9 cellular contexts compared by ENCODE assay signal in genomic region chr7:12257582-12257981, GRCh38. TPM values are rescaled to one million over a fixed set of nuclear protein-coding genes. Genes with fewer than 3 reads are reported as not detected.
DNase-seq lines count a peak whose midpoint lies in the region; ATAC-seq, FAIRE-seq and TF ChIP-seq lines count a peak whose summit lies in the region.
"Had no signal": no experiment of that assay in that cellular context is flagged by ENCODE, and none has a peak within 500 bp of the region (broad histone marks: within the 10 kb centered on the region; RNA-seq: fewer than 3 reads in every experiment).

No MANE protein-coding gene starts in this region.

- peak; percentile 52 to 97; a peak in 3 of 4 replicates for TF ChIP-seq EP300 in GM12878 (IDR thresholded peaks at IDR 0.05; ENCODE audit: borderline replicate concordance in 1 of 2, control insufficient read depth in 1 of 2, low read depth in 2 of 2, low read length in 2 of 2)

- no peak overlapping the region for H3K14ac ChIP-seq in H9 (ENCODE audit: insufficient read depth, low read length)

- H2BK120ac ChIP-seq in H9 (ENCODE audit: low read depth, low read length, poor library complexity, severe bottlenecking), result no peak overlapping the region

- H3K4me2 ChIP-seq in GM12878 (ENCODE audit: control insufficient read depth, insufficient read depth) (peak overlapping the region; percentile 10; the same call in 1 of the 2 replicates), H9 (ENCODE audit: insufficient read depth, insufficient read length, low read length) (no peak overlapping the region)

- H2BK12ac ChIP-seq in H9 (ENCODE audit: insufficient read length, low read depth, low read length), result no peak overlapping the region

- no peak overlapping the region for H3K56ac ChIP-seq in H9 (ENCODE audit: insufficient read length, low read depth, low read length)

- no peak overlapping the region for H4K8ac ChIP-seq in H9 (replicated peaks; ENCODE audit: insufficient read length, low read depth, low read length)

- FAIRE-seq in H54 (lab: Jason Lieb, UNC) (peak; percentile 89), GM12878 (lab: Jason Lieb, UNC) (peak; percentile 99), D721Med (lab: Jason Lieb, UNC) (no peak)

- ATAC-seq in GM12878 (peak; percentile 100), natural killer cell (peak; percentile 96 to 99 (median 97))

- no TSS peak for BruUV-seq in GM12878 (replicated peaks; lab: Mats Ljungman, UMichigan)

- no peaks in the 10 kb centered on the region; a peak in 1 of 4 replicates for H3K27me3 ChIP-seq in GM12878 (replicated peaks in 1 of 2; ENCODE audit: control insufficient read depth in 2 of 2, insufficient read depth in 2 of 2, low read length in 1 of 2)
- no peaks in the 10 kb centered on the region for H3K27me3 ChIP-seq in H9 (ENCODE audit: insufficient read depth, low read length)

- peak; percentile 14 for DNase-seq in activated CD4-positive, alpha-beta T cell treated with anti-CD3 and anti-CD28 coated beads for 48 hours
- no peak for DNase-seq in activated CD4-positive, alpha-beta T cell treated with anti-CD3 and anti-CD28 coated beads, Interleukin-2, amount 50 U/mL, for 4 hours
- no peak for DNase-seq in H54 (ENCODE audit: insufficient read length, low spot score)
- DNase-seq in M059J (ENCODE audit: low read depth), result peak; percentile 88
- peak; percentile 86 for DNase-seq in GM12878 (ENCODE audit: low read depth, low spot score)
- DNase-seq in natural killer cell, result no peak
- no peak for DNase-seq in H9
- DNase-seq in D721Med (ENCODE audit: insufficient read length, low spot score), result no peak

- H3K27ac Mint-ChIP-seq in natural killer cell, result no peak overlapping the region
- no peak overlapping the region for H3K27ac Mint-ChIP-seq in H9
- H3K27ac Mint-ChIP-seq: activated naive CD4-positive, alpha-beta T cell treated with anti-CD3 and anti-CD28 coated beads, Interleukin-2, amount 50 U/mL, for 24 hours had no signal

- in situ Hi-C loops in GM12878 (cut with MboI), result no loop called here

- H3K79me1 ChIP-seq in H9 (ENCODE audit: insufficient read depth, low read depth, low read length, poor library complexity, severe bottlenecking), result no peaks in the 10 kb centered on the region

- TF ChIP-seq POLR2A in H54 (IDR thresholded peaks at IDR 0.05; ENCODE audit: low read depth, low read length) (no peak), GM12878 (IDR thresholded peaks at IDR 0.05; ENCODE audit: low read depth, low read length) (no peak)

- H2AFZ ChIP-seq in GM12878 (ENCODE audit: control insufficient read depth, low read depth, low read length) (no peak overlapping the region), H9 (ENCODE audit: low read length) (no peak overlapping the region)

- intact Hi-C loops in GM12878 (cut with micrococcal nuclease; ENCODE audit: unreplicated experiment) (loop anchor here (1.0 kb wide), 1 partner anchor 46 kb away; the partner anchor contains the start of gene TMEM106B), natural killer cell (cut with micrococcal nuclease) (loop anchor here (1.0 kb wide), 2 partner anchors 46 to 429 kb away; partner anchors contain the start of gene TMEM106B)

- H3K18ac ChIP-seq in H9 (ENCODE audit: insufficient read length, low read depth, low read length), result no peak overlapping the region

- H3K36me3 ChIP-seq in GM12878 (ENCODE audit: control insufficient read depth in 2 of 2, insufficient read depth in 2 of 2, low read length in 1 of 2), result no peaks in the 10 kb centered on the region

- no peak overlapping the region for H3K23ac ChIP-seq in H9 (ENCODE audit: insufficient read length, low read depth, low read length)

- H3K27ac ChIP-seq in GM12878 (ENCODE audit: control insufficient read depth, insufficient read depth), result no peak overlapping the region
- H3K27ac ChIP-seq in H9 (ENCODE audit: insufficient read length, low read depth, low read length), result no peak overlapping the region

- H3K36me3 Mint-ChIP-seq in natural killer cell (peaks cover 4% of the 10 kb centered on the region), H9 (ENCODE audit: insufficient read depth in 1 of 3, low read depth in 3 of 3) (peaks cover 0 to 2% (median under 1%) of the 10 kb centered on the region in 3 experiments; a peak in 4 of 7 replicates)

- H3K4me1 Mint-ChIP-seq in natural killer cell, result no peaks in the 10 kb centered on the region
- H3K4me1 Mint-ChIP-seq in H9, result no peaks in the 10 kb centered on the region

- H3K23me2 ChIP-seq in H9 (ENCODE audit: insufficient read length, low read depth, low read length, poor library complexity, severe bottlenecking), result no peaks in the 10 kb centered on the region

- RAD21 ChIA-PET in GM12878 (lab: Charles Lee; ENCODE audit: unreplicated experiment), result no interaction called here

- no peaks in the 10 kb centered on the region for H4K20me1 ChIP-seq in GM12878 (ENCODE audit: control insufficient read depth, insufficient read depth)
- H4K20me1 ChIP-seq in H9 (ENCODE audit: control insufficient read depth, insufficient read depth, insufficient read length), result no peaks in the 10 kb centered on the region

- H4K5ac ChIP-seq in H9 (ENCODE audit: insufficient read length, low read depth, low read length), result no peak overlapping the region

- TF ChIP-seq CTCF in GM12878 (IDR thresholded peaks at IDR 0.05 in 2 of 3, conservative IDR thresholded peaks at IDR 0.05 in 1 of 3; ENCODE audit: control insufficient read depth in 2 of 3, extremely low read depth in 1 of 3, insufficient read depth in 1 of 3, low read depth in 3 of 3, low read length in 3 of 3) (no peak), natural killer cell (IDR thresholded peaks at IDR 0.05) (no peak), H9 (conservative IDR thresholded peaks at IDR 0.05) (no peak), D721Med (IDR thresholded peaks at IDR 0.05; ENCODE audit: insufficient read depth, missing control alignments) (no peak)

- H3T11ph ChIP-seq in H9 (ENCODE audit: low read length), result no peak overlapping the region

- H4K91ac ChIP-seq in H9 (ENCODE audit: insufficient read length, low read depth, low read length), result no peak overlapping the region

- H3K4me1 ChIP-seq in GM12878 (ENCODE audit: control insufficient read depth, insufficient read depth, low read length), result peaks cover 10% of the 10 kb centered on the region
- H3K4me1 ChIP-seq in H9 (ENCODE audit: insufficient read depth, low read length), result no peaks in the 10 kb centered on the region

- POLR2A ChIA-PET in GM12878 (lab: Charles Lee), result interaction anchor here (0.6 to 1.3 kb wide), 2 partner anchors 42 to 47 kb away, joined by 6 to 11 read pairs; partner anchors contain the start of gene TMEM106B

- TF ChIP-seq RAD21 in GM12878 (IDR thresholded peaks at IDR 0.05; ENCODE audit: insufficient read depth, low read depth, low read length), result no peak

- no peak overlapping the region for H2BK5ac ChIP-seq in H9 (ENCODE audit: insufficient read length, low read length)

- H3K79me2 ChIP-seq in GM12878 (ENCODE audit: control insufficient read depth, insufficient read depth, low read length) (no peaks in the 10 kb centered on the region), H9 (ENCODE audit: insufficient read depth, low read length) (no peaks in the 10 kb centered on the region)

- H3K4me3 ChIP-seq in GM12878, result no peak overlapping the region

- H3K9ac ChIP-seq in GM12878 (ENCODE audit: control insufficient read depth, insufficient read depth, low read length) (no peak overlapping the region), H9 (ENCODE audit: extremely low read depth, insufficient read length, low read length) (no peak overlapping the region)

- H2BK20ac ChIP-seq in H9 (ENCODE audit: low read depth, low read length, poor library complexity, severe bottlenecking), result no peak overlapping the region

- CTCF ChIA-PET in GM12878 (lab: Yijun Ruan, JAX), result interaction anchor here (1.3 kb wide), 1 partner anchor 65 kb away, joined by 4 read pairs; no protein-coding TSS in a partner anchor

- H3K27me3 Mint-ChIP-seq in natural killer cell (ENCODE audit: low read depth in 2 of 2), result no peaks in the 10 kb centered on the region
- H3K27me3 Mint-ChIP-seq in H9 (ENCODE audit: low read depth), result no peaks in the 10 kb centered on the region
- H3K27me3 Mint-ChIP-seq: activated naive CD4-positive, alpha-beta T cell treated with anti-CD3 and anti-CD28 coated beads, Interleukin-2, amount 50 U/mL, for 24 hours had no signal

- SMC1A ChIA-PET in GM12878 (lab: Charles Lee; ENCODE audit: uncharacterized antibody, unreplicated experiment), result interaction anchor here (1.1 to 2.2 kb wide), 2 partner anchors 47 to 49 kb away, joined by 3 to 10 read pairs; partner anchors contain the start of gene TMEM106B

- no peak overlapping the region for H2AK5ac ChIP-seq in H9 (ENCODE audit: insufficient read length, low read length)

- H3K9me3 Mint-ChIP-seq in natural killer cell (no peaks in the 10 kb centered on the region), H9 (peaks cover 4 to 8% of the 10 kb centered on the region in 2 experiments; a peak in 2 of 5 replicates)

- no peak overlapping the region for H2BK15ac ChIP-seq in H9 (ENCODE audit: low read depth, low read length)

- no peak overlapping the region for H3K4ac ChIP-seq in H9 (ENCODE audit: low read depth, low read length)

- H3K4me3 Mint-ChIP-seq in natural killer cell, result no peak overlapping the region
- H3K4me3 Mint-ChIP-seq in H9, result no peak overlapping the region
- H3K4me3 Mint-ChIP-seq: activated naive CD4-positive, alpha-beta T cell treated with anti-CD3 and anti-CD28 coated beads, Interleukin-2, amount 50 U/mL, for 24 hours had no signal

- WGBS in GM12878 (ENCODE audit: insufficient coverage, insufficient replicate concordance, low lambda C conversion rate, missing lambda C conversion rate), result 4% methylated on average over 2 of the region's 2 CpGs
- no CpG with 5 or more reads among the region's 2 CpGs for WGBS in H9 (ENCODE audit: extremely low coverage, insufficient read length, low lambda C conversion rate)

- H3K9me3 ChIP-seq in GM12878 (replicated peaks; ENCODE audit: control insufficient read depth, insufficient read depth, low read length) (no peaks in the 10 kb centered on the region), H9 (ENCODE audit: control insufficient read depth, low read depth, low read length) (no peaks in the 10 kb centered on the region)

RNA-seq across cellular contexts. Expression of gene TMEM106B, which starts 46.5 kb away (rescaled TPM):
- 125 and 171 TPM in 2 replicates for total RNA-seq in M059J (2014; rRNA removed; shearing (Covaris generic))
- 29.7 and 32.0 TPM in 2 replicates for total RNA-seq in GM12878 (2013; cell fraction: nucleolus; rRNA removed)
- total RNA-seq in GM12878 (2014; rRNA removed) (12.4 and 16.8 TPM in 2 replicates), GM12878 (2014; rRNA removed; fragmentation: Illumina TruSeq; extraction: Trizol) (13.3 and 13.4 TPM in 2 replicates), GM12878 (2021) (12.1 and 14.4 TPM in 2 replicates), natural killer cell (10 to 100 TPM; 18.6 to 28.5 (median 20.4) TPM), H9 (2021) (28.4 and 32.6 TPM in 2 replicates)
- 2.5 TPM for polyA plus RNA-seq in GM12878 (2011; ENCODE audit: low read depth)
- polyA plus RNA-seq in GM12878 (2011; rRNA removed) (21.2 and 35.6 TPM in 2 replicates), GM12878 (2014; fragmentation: Illumina TruSeq; extraction: Trizol) (10.7 and 14.0 TPM in 2 replicates), GM12878 (2014; fragmentation: Nextera tagmentation; extraction: Ambion mirVana) (1 to 10 TPM; 3.7 to 5.4 TPM), GM12878 (2014; rRNA removed) (5.4 and 5.6 TPM in 2 replicates), GM12878 (2016; fragmentation: Nextera tagmentation; extraction: Ambion mirVana) (10 to 100 TPM; 13.3 to 20.4 TPM)
- 6.8 and 7.6 TPM in 2 replicates for polyA plus RNA-seq in GM12878 (2011; cell fraction: cytosol; rRNA removed)
- polyA plus RNA-seq in GM12878 (2011; cell fraction: nucleus; rRNA removed), result 10.2 and 11.1 TPM in 2 replicates
- polyA plus RNA-seq in GM12878 (2012), result 4.8 and 6.7 TPM in 2 replicates
- 9.9 and 21.1 TPM in 2 replicates for polyA minus RNA-seq in GM12878 (2011; rRNA and poly(A)+ RNA removed)
- 10.7 and 17.8 TPM in 2 replicates for polyA minus RNA-seq in GM12878 (2011; cell fraction: cytosol; rRNA and poly(A)+ RNA removed)
- polyA minus RNA-seq in GM12878 (2011; cell fraction: nucleus; rRNA and poly(A)+ RNA removed), result 8.9 and 16.2 TPM in 2 replicates

Comparison
In these comparisons a context has a peak if more than half of its experiments do, and no peak if none do; other contexts are left out.
1. DNase-seq: peak in activated CD4-positive, alpha-beta T cell treated with anti-CD3 and anti-CD28 coated beads for 48 hours (single experiment), M059J (single experiment) and GM12878 (single experiment); none in activated CD4-positive, alpha-beta T cell treated with anti-CD3 and anti-CD28 coated beads, Interleukin-2, amount 50 U/mL, for 4 hours (0 of 2), H54 (single experiment), natural killer cell (single experiment), H9 (single experiment) and D721Med (single experiment).